In the genomic region with DNA sequence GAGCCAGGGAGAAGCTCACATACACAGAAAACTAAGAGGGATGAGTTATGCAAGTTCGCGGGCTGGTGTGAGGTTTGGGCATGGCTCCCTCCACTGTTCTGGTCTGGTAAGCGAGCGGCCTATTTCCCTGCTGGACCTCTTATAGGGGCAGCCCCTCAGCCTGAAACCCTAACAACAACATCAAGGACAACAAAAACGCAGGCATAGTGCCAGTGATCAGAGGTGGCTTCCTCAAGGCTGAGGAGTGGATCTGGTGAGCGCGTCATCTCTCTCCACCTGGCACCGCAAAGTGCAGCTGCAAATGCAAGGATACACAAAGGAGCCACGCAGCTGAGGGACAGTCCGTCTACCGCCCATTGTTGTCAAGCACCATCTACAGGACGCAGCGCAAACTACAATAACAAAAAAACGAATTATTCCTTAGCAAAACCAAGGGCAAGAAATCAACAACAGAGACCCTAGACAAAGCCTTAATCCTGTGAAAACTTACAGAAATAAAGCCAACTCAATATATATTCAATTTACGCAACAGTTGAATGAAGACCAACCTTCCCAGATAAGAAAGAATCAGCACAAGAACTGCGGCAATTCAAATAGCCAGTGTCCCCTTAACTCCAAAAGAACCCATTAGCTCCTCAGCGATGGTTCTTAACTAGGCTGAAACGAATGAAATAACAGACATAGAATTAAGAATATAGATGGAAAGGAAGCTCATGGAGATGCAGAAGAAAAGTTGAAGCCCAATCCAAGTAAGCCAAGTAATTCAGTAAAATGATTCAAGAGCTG, we compare ENCODE assay signal across 10 cellular contexts. TPM values are rescaled to one million over a fixed set of nuclear protein-coding genes. Genes with fewer than 3 reads are reported as not detected.
DNase-seq lines count a peak whose midpoint lies in the region; ATAC-seq lines count a peak whose summit lies in the region.
"Had no signal": no experiment of that assay in that cellular context is flagged by ENCODE, and none has a peak within 500 bp of the region (broad histone marks: within the 10 kb centered on the region; RNA-seq: fewer than 3 reads in every experiment).

No MANE protein-coding gene starts in this region.

- no peak overlapping the region for H3K27ac Mint-ChIP-seq in effector memory CD8-positive, alpha-beta T cell
- H3K27ac Mint-ChIP-seq: activated naive CD4-positive, alpha-beta T cell treated with anti-CD3 and anti-CD28 coated beads, Interleukin-2, amount 50 U/mL, for 24 hours; nephron had no signal

- ATAC-seq in HG02623 (IDR thresholded peaks at IDR 0.05; ENCODE audit: unreplicated experiment): peak; percentile 60
- no peak for ATAC-seq in Right ventricle myocardium superior (ENCODE audit: poor library complexity)
- ATAC-seq in effector memory CD8-positive, alpha-beta T cell (replicated peaks): no peak

- intact Hi-C loops in Right ventricle myocardium superior (cut with DNase I): no loop called here

- H3K9me3 ChIP-seq in NT2/D1 (ENCODE audit: insufficient read depth, low read length): no peaks in the 10 kb centered on the region

- H3K9ac ChIP-seq in NT2/D1 (ENCODE audit: insufficient read length, low read depth): no peak overlapping the region

- H3K4me3 ChIP-seq in NT2/D1 (ENCODE audit: insufficient read length, low read depth): no peak overlapping the region

- no peaks in the 10 kb centered on the region for H3K27me3 Mint-ChIP-seq in effector memory CD8-positive, alpha-beta T cell
- H3K27me3 Mint-ChIP-seq: activated naive CD4-positive, alpha-beta T cell treated with anti-CD3 and anti-CD28 coated beads, Interleukin-2, amount 50 U/mL, for 24 hours had no signal

- H3K4me1 ChIP-seq in NT2/D1 (ENCODE audit: insufficient read depth, insufficient read length): no peaks in the 10 kb centered on the region

- H3K36me3 ChIP-seq in NT2/D1 (ENCODE audit: insufficient read depth, insufficient read length, low read length): no peaks in the 10 kb centered on the region

- no peak overlapping the region for H3K4me3 Mint-ChIP-seq in effector memory CD8-positive, alpha-beta T cell
- H3K4me3 Mint-ChIP-seq: activated naive CD4-positive, alpha-beta T cell treated with anti-CD3 and anti-CD28 coated beads, Interleukin-2, amount 50 U/mL, for 24 hours had no signal

- no peaks in the 10 kb centered on the region for H3K36me3 Mint-ChIP-seq in effector memory CD8-positive, alpha-beta T cell (ENCODE audit: insufficient read depth)
- H3K36me3 Mint-ChIP-seq: activated naive CD4-positive, alpha-beta T cell treated with anti-CD3 and anti-CD28 coated beads, Interleukin-2, amount 50 U/mL, for 24 hours had no signal

- no peaks in the 10 kb centered on the region for H3K4me1 Mint-ChIP-seq in effector memory CD8-positive, alpha-beta T cell (ENCODE audit: low read depth in 2 of 2)
- H3K4me1 Mint-ChIP-seq: activated naive CD4-positive, alpha-beta T cell treated with anti-CD3 and anti-CD28 coated beads, Interleukin-2, amount 50 U/mL, for 24 hours; nephron had no signal

- no peaks in the 10 kb centered on the region for H3K27me3 ChIP-seq in NT2/D1 (ENCODE audit: insufficient read depth, insufficient read length)

- H3K9me3 Mint-ChIP-seq in effector memory CD8-positive, alpha-beta T cell: peaks cover 7 to 25% of the 10 kb centered on the region in 2 donors
- H3K9me3 Mint-ChIP-seq: nephron had no signal

- DNase-seq in DMS53 treated with DMSO at 0.1 percent for 48 hours (lab: John Stamatoyannopoulos, UW; ENCODE audit: unreplicated experiment) (peak; percentile 87), NT2/D1 (ENCODE audit: low read depth, low spot score) (peak; percentile 9), iPS-NIHi11 (ENCODE audit: low spot score) (peak; percentile 59), Right ventricle myocardium superior (no peak), mesenteric fat pad (ENCODE audit: low spot score) (no peak), RKO (ENCODE audit: low spot score) (no peak)
- no peak for DNase-seq in effector memory CD8-positive, alpha-beta T cell

RNA-seq across cellular contexts. Expression of gene DEFB110, which starts 9.2 kb away (rescaled TPM):
- total RNA-seq in Right ventricle myocardium superior (not detected), mesenteric fat pad (not detected)

RNA-seq across cellular contexts. Expression of gene DEFB112, which starts 18.8 kb away (rescaled TPM):
- total RNA-seq in Right ventricle myocardium superior (not detected), mesenteric fat pad (not detected)

Comparison
In these comparisons a context has a peak if more than half of its experiments do, and no peak if none do; other contexts are left out.
1. DNase-seq: peak in DMS53 treated with DMSO at 0.1 percent for 48 hours (single experiment), NT2/D1 (single experiment) and iPS-NIHi11 (single experiment); none in Right ventricle myocardium superior (single experiment), mesenteric fat pad (single experiment), effector memory CD8-positive, alpha-beta T cell (0 of 3) and RKO (single experiment).